In the genomic region with DNA sequence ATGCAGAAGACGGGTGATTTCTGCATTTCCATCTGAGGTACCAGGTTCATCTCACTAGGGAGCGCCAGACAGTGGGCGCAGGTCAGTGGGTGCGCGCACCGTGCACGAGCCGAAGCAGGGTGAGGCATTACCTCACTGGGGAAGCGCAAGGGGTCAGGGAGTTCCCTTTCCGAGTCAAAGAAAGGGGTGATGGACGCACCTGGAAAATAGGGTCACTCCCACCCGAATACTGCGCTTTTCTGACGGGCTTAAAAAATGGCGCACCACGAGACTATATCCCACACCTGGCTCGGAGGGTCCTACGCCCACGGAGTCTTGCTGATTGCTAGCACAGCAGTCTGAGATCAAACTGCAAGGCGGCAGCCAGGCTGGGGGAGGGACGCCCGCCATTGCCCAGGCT, we compare ENCODE assay signal across 8 cellular contexts.
DNase-seq lines count a peak whose midpoint lies in the region; ATAC-seq and TF ChIP-seq lines count a peak whose summit lies in the region.
"Not testable (repeated sequence)": the region's sequence is repeated elsewhere in the genome, so short reads cannot be mapped to it uniquely, and the experiment has no call there.

No MANE protein-coding gene starts in this region.

- ATAC-seq in WTC11, result not testable (repeated sequence)

- CTCF ChIA-PET in PC-9 (lab: Charles Lee); WTC11 (lab: Charles Lee): not testable (repeated sequence)

- not testable (repeated sequence) for TF ChIP-seq CTCF in PC-9 (conservative IDR thresholded peaks at IDR 0.05); WTC11 (IDR thresholded peaks at IDR 0.05); endodermal cell (conservative IDR thresholded peaks at IDR 0.05)

- not testable (repeated sequence) for H3K27ac Mint-ChIP-seq in WTC11, endodermal cell

- not testable (repeated sequence) for H3K9ac ChIP-seq in HUES6 (ENCODE audit: low read length); endodermal cell (ENCODE audit: extremely low read depth, low read length, poor library complexity, severe bottlenecking); iPS-15b (ENCODE audit: low read depth, low read length)

- not testable (repeated sequence) for H3K9me3 Mint-ChIP-seq in WTC11, endodermal cell

- H3K9me2 ChIP-seq in PC-9 (ENCODE audit: insufficient read depth), result not testable (repeated sequence)

- not testable (repeated sequence) for H3K4me1 Mint-ChIP-seq in WTC11, endodermal cell

- not testable (repeated sequence) for H2AFZ ChIP-seq in PC-9

- H3K27me3 Mint-ChIP-seq in WTC11 (ENCODE audit: low read depth); endodermal cell (ENCODE audit: insufficient read depth): not testable (repeated sequence)

- H3K4me3 Mint-ChIP-seq in WTC11, result peak overlapping the region; percentile 35
- H3K4me3 Mint-ChIP-seq in endodermal cell, result peak overlapping the region; percentile 25

- H3K4me3 ChIP-seq in HUES6 (ENCODE audit: low read depth, low read length) (peak overlapping the region; percentile 42), PC-9 (peak overlapping the region; percentile 33; the same call in 1 of the 2 replicates), iPS-15b (ENCODE audit: low read depth, low read length) (peak overlapping the region; percentile 18)
- H3K4me3 ChIP-seq in endodermal cell (ENCODE audit: low read length), result not testable (repeated sequence)

- POLR2A ChIA-PET in PC-9 (lab: Charles Lee; ENCODE audit: unreplicated experiment); WTC11 (lab: Charles Lee): not testable (repeated sequence)

- H3K4me1 ChIP-seq in HUES6 (ENCODE audit: control insufficient read depth, insufficient read depth, low read length); PC-9 (replicated peaks; ENCODE audit: insufficient read depth); endodermal cell (ENCODE audit: control insufficient read depth, insufficient read depth, low read length); iPS-15b (ENCODE audit: control insufficient read depth, insufficient read depth, low read length): not testable (repeated sequence)

- DNase-seq in ELF-1 (ENCODE audit: low read depth, low spot score) (peak; percentile 71), NCI-H510A (lab: John Stamatoyannopoulos, UW) (peak; percentile 0), PC-9 (peak in 1 of 2 experiments; percentile 53), mesenteric fat pad (ENCODE audit: low spot score) (peak; percentile 41)
- DNase-seq in WTC11 (ENCODE audit: low spot score); endodermal cell: not testable (repeated sequence)

- BruUV-seq in PC-9 (replicated peaks; lab: Mats Ljungman, UMichigan), result not testable (repeated sequence)

- not testable (repeated sequence) for H3K27ac ChIP-seq in HUES6 (ENCODE audit: low read depth, low read length); PC-9; endodermal cell (ENCODE audit: low read depth, low read length)

- intact Hi-C loops in PC-9 (cut with micrococcal nuclease; ENCODE audit: unreplicated experiment), result not testable (repeated sequence)

- peak overlapping the region; percentile 60; the same call in 1 of the 2 replicates for H3K4me2 ChIP-seq in PC-9

- not testable (repeated sequence) for H4K20me1 ChIP-seq in PC-9 (ENCODE audit: insufficient read depth)

- H3F3A ChIP-seq in PC-9 (ENCODE audit: insufficient read depth, low read depth), result not testable (repeated sequence)

- H3K36me3 Mint-ChIP-seq in WTC11; endodermal cell (ENCODE audit: low read depth): not testable (repeated sequence)

- H3K79me2 ChIP-seq in PC-9 (ENCODE audit: low read depth), result not testable (repeated sequence)

- 96 to 100% methylated on average over 2 to 20 of the region's 22 CpGs for WGBS in endodermal cell (ENCODE audit: insufficient coverage in 1 of 2, insufficient read length in 1 of 2), 2 experiments

- H3K27me3 ChIP-seq in HUES6 (ENCODE audit: control insufficient read depth, insufficient read depth, low read length); PC-9 (ENCODE audit: insufficient read depth, low read depth); endodermal cell (ENCODE audit: control insufficient read depth, insufficient read depth, low read length, poor library complexity, severe bottlenecking); iPS-15b (ENCODE audit: control insufficient read depth, insufficient read depth, low read length): not testable (repeated sequence)

- H3K9me3 ChIP-seq in HUES6 (ENCODE audit: control insufficient read depth, insufficient read depth, low read depth, low read length); PC-9 (ENCODE audit: insufficient read depth, low read depth); endodermal cell (ENCODE audit: control insufficient read depth, low read length); iPS-15b (ENCODE audit: control insufficient read depth, insufficient read depth, low read length): not testable (repeated sequence)

- H3K36me3 ChIP-seq in HUES6 (ENCODE audit: control insufficient read depth, insufficient read depth, low read length); PC-9 (ENCODE audit: low read depth); endodermal cell (ENCODE audit: control insufficient read depth, insufficient read depth, low read length); iPS-15b (ENCODE audit: control insufficient read depth, insufficient read depth, low read length): not testable (repeated sequence)
